In the genomic region with DNA sequence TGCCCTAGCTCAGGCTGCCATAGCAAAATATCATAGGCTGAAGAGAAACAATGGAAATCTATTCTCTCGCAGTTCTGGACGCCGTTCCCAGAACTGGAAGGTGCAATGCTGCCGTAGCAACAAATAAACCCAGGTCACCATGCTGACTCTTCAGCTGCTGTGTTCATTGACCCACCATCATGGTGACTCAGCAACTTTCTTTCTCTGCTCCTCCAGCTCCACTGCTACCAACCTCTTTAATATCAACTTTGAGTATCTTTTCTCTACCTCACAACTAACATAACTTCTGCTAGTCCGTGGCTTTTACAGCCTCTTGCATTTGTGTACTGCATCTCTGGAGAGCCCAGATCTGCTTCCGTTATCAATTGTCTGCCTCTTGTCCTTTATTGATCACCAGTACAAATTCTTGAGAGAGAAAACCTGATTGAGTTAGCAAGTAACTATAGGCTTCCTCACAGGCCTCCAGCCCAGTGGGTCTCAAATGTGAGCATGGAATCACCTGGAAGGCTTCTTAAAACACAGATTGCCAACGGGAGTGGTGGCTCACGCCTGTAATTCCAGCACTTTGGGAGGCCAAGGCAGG, we compare ENCODE assay signal across 1 cellular context.
TF ChIP-seq lines count a peak whose summit lies in the region.

No MANE protein-coding gene starts in this region.

TF ChIP-seq in GM23338, 12 proteins besides CTCF, POLR2A, EP300 and RAD21 (continued from another document):
- TF ChIP-seq, protein P1, sequence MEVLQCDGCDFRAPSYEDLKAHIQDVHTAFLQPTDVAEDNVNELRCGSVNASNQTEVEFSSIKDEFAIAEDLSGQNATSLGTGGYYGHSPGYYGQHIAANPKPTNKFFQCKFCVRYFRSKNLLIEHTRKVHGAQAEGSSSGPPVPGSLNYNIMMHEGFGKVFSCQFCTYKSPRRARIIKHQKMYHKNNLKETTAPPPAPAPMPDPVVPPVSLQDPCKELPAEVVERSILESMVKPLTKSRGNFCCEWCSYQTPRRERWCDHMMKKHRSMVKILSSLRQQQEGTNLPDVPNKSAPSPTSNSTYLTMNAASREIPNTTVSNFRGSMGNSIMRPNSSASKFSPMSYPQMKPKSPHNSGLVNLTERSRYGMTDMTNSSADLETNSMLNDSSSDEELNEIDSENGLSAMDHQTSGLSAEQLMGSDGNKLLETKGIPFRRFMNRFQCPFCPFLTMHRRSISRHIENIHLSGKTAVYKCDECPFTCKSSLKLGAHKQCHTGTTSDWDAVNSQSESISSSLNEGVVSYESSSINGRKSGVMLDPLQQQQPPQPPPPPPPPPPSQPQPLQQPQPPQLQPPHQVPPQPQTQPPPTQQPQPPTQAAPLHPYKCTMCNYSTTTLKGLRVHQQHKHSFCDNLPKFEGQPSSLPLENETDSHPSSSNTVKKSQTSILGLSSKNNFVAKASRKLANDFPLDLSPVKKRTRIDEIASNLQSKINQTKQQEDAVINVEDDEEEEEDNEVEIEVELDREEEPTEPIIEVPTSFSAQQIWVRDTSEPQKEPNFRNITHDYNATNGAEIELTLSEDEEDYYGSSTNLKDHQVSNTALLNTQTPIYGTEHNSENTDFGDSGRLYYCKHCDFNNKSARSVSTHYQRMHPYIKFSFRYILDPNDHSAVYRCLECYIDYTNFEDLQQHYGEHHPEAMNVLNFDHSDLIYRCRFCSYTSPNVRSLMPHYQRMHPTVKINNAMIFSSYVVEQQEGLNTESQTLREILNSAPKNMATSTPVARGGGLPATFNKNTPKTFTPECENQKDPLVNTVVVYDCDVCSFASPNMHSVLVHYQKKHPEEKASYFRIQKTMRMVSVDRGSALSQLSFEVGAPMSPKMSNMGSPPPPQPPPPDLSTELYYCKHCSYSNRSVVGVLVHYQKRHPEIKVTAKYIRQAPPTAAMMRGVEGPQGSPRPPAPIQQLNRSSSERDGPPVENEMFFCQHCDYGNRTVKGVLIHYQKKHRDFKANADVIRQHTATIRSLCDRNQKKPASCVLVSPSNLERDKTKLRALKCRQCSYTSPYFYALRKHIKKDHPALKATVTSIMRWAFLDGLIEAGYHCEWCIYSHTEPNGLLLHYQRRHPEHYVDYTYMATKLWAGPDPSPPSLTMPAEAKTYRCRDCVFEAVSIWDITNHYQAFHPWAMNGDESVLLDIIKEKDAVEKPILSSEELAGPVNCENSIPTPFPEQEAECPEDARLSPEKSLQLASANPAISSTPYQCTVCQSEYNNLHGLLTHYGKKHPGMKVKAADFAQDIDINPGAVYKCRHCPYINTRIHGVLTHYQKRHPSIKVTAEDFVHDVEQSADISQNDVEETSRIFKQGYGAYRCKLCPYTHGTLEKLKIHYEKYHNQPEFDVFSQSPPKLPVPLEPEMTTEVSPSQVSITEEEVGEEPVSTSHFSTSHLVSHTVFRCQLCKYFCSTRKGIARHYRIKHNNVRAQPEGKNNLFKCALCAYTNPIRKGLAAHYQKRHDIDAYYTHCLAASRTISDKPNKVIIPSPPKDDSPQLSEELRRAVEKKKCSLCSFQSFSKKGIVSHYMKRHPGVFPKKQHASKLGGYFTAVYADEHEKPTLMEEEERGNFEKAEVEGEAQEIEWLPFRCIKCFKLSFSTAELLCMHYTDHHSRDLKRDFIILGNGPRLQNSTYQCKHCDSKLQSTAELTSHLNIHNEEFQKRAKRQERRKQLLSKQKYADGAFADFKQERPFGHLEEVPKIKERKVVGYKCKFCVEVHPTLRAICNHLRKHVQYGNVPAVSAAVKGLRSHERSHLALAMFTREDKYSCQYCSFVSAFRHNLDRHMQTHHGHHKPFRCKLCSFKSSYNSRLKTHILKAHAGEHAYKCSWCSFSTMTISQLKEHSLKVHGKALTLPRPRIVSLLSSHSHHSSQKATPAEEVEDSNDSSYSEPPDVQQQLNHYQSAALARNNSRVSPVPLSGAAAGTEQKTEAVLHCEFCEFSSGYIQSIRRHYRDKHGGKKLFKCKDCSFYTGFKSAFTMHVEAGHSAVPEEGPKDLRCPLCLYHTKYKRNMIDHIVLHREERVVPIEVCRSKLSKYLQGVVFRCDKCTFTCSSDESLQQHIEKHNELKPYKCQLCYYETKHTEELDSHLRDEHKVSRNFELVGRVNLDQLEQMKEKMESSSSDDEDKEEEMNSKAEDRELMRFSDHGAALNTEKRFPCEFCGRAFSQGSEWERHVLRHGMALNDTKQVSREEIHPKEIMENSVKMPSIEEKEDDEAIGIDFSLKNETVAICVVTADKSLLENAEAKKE (CRISPR knock-in tag; IDR thresholded peaks at IDR 0.05): no peak
- TF ChIP-seq, protein P2, sequence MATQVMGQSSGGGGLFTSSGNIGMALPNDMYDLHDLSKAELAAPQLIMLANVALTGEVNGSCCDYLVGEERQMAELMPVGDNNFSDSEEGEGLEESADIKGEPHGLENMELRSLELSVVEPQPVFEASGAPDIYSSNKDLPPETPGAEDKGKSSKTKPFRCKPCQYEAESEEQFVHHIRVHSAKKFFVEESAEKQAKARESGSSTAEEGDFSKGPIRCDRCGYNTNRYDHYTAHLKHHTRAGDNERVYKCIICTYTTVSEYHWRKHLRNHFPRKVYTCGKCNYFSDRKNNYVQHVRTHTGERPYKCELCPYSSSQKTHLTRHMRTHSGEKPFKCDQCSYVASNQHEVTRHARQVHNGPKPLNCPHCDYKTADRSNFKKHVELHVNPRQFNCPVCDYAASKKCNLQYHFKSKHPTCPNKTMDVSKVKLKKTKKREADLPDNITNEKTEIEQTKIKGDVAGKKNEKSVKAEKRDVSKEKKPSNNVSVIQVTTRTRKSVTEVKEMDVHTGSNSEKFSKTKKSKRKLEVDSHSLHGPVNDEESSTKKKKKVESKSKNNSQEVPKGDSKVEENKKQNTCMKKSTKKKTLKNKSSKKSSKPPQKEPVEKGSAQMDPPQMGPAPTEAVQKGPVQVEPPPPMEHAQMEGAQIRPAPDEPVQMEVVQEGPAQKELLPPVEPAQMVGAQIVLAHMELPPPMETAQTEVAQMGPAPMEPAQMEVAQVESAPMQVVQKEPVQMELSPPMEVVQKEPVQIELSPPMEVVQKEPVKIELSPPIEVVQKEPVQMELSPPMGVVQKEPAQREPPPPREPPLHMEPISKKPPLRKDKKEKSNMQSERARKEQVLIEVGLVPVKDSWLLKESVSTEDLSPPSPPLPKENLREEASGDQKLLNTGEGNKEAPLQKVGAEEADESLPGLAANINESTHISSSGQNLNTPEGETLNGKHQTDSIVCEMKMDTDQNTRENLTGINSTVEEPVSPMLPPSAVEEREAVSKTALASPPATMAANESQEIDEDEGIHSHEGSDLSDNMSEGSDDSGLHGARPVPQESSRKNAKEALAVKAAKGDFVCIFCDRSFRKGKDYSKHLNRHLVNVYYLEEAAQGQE (IDR thresholded peaks at IDR 0.05; ENCODE audit: unreplicated experiment): no peak
- TF ChIP-seq, protein P3, sequence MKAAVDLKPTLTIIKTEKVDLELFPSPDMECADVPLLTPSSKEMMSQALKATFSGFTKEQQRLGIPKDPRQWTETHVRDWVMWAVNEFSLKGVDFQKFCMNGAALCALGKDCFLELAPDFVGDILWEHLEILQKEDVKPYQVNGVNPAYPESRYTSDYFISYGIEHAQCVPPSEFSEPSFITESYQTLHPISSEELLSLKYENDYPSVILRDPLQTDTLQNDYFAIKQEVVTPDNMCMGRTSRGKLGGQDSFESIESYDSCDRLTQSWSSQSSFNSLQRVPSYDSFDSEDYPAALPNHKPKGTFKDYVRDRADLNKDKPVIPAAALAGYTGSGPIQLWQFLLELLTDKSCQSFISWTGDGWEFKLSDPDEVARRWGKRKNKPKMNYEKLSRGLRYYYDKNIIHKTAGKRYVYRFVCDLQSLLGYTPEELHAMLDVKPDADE (IDR thresholded peaks at IDR 0.05): no peak
